ENCODE assay signal across 8 cellular contexts in the genomic region with DNA sequence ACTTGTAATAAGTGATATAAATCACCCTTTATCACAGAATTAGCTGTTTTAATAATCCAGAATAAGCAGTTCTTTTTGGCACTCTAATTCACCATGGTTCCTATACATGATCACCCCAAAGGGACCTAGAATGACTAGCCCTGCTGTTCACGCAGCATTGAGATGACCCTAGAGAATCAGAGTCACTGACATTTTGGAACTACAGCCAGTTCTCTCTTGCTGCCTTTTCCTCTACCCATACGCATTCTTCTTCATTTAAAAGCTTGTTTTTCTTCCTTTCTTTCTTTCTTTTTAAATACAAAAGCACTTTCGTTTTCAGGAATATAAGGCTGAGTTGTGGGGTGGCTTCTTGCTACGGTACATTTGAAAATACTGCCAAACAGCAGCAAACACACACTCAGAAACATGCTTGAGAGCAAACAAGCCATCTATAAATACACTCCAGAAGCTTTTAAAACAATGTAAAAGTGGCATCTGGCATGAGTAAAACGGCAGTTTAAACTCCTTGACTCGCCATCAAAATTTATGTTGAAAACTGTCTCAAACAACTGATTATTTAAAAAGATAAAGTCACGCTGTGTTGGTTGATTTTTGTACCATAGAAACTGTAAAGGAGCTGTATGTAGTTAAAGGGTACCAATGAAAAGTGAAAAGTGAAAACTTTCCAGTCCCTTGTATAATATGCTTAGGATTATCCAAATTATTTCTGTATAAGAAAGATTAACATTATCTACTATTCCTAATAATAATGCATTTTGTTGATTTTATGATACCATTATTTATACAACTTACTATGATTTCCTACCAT.
DNase-seq lines count a peak whose midpoint lies in the region; ATAC-seq and TF ChIP-seq lines count a peak whose summit lies in the region.

No MANE protein-coding gene starts in this region.

- H3K4me3 Mint-ChIP-seq in activated T-helper 2 cell treated with anti-CD3 and anti-CD28 coated beads, Interferon-gamma antibody, Interleukin-2, Interleukin-4, amounts not matched to agents 10 μg/mL and 5 μg/mL and 100 μg/mL, durations not matched to agents 14 hours and 24 hours and 36 hours (ENCODE audit: low read depth) = peak overlapping the region; percentile 2

- WGBS in body of pancreas, 2 donors = 29 to 47% methylated on average over 7 of the region's 7 CpGs

- TF ChIP-seq POLR2A in vagina (IDR thresholded peaks at IDR 0.05) (no peak), body of pancreas (IDR thresholded peaks at IDR 0.05) (no peak)

- TF ChIP-seq CTCF in vagina (IDR thresholded peaks at IDR 0.05) (no peak), body of pancreas (IDR thresholded peaks at IDR 0.05) (no peak)

- H3K9me3 Mint-ChIP-seq in activated T-helper 2 cell treated with anti-CD3 and anti-CD28 coated beads, Interferon-gamma antibody, Interleukin-2, Interleukin-4, amounts not matched to agents 10 μg/mL and 5 μg/mL and 100 μg/mL, durations not matched to agents 14 hours and 24 hours and 36 hours = no peaks in the 10 kb centered on the region

- H3K4me3 ChIP-seq in vagina = peak overlapping the region; percentile 17 to 19
- no peak overlapping the region for H3K4me3 ChIP-seq in body of pancreas

- peak overlapping the region; percentile 78 for H3K27ac ChIP-seq in layer of hippocampus (ENCODE audit: low read depth, low read length)
- no peak overlapping the region for H3K27ac ChIP-seq in vagina
- H3K27ac ChIP-seq in body of pancreas = peak overlapping the region in 1 of 4 donors; percentile 29

- H3K4me1 ChIP-seq in vagina (no peaks in the 10 kb centered on the region), body of pancreas (peaks cover 9% of the 10 kb centered on the region)

- H3K4me1 Mint-ChIP-seq in activated T-helper 2 cell treated with anti-CD3 and anti-CD28 coated beads, Interferon-gamma antibody, Interleukin-2, Interleukin-4, amounts not matched to agents 10 μg/mL and 5 μg/mL and 100 μg/mL, durations not matched to agents 14 hours and 24 hours and 36 hours (ENCODE audit: low read depth) = peaks cover 3% of the 10 kb centered on the region

- H3K27ac Mint-ChIP-seq in activated T-helper 2 cell treated with anti-CD3 and anti-CD28 coated beads, Interferon-gamma antibody, Interleukin-2, Interleukin-4, amounts not matched to agents 10 μg/mL and 5 μg/mL and 100 μg/mL, durations not matched to agents 14 hours and 24 hours and 36 hours = no peak overlapping the region

- no peaks in the 10 kb centered on the region for H3K27me3 ChIP-seq in layer of hippocampus (ENCODE audit: control insufficient read depth, insufficient read depth, low read length)
- H3K27me3 ChIP-seq in vagina = no peaks in the 10 kb centered on the region
- no peaks in the 10 kb centered on the region for H3K27me3 ChIP-seq in body of pancreas

- ATAC-seq in Right ventricle myocardium inferior = peak; percentile 56
- no peak for ATAC-seq in GM19397 (IDR thresholded peaks at IDR 0.05; ENCODE audit: unreplicated experiment)
- no peak for ATAC-seq in body of pancreas

- H3K36me3 ChIP-seq in vagina (no peaks in the 10 kb centered on the region), body of pancreas (replicated peaks in 1 of 2; ENCODE audit: insufficient read depth in 1 of 2, low read depth in 2 of 2) (no peaks in the 10 kb centered on the region)

- H3K27me3 Mint-ChIP-seq in activated T-helper 2 cell treated with anti-CD3 and anti-CD28 coated beads, Interferon-gamma antibody, Interleukin-2, Interleukin-4, amounts not matched to agents 10 μg/mL and 5 μg/mL and 100 μg/mL, durations not matched to agents 14 hours and 24 hours and 36 hours (ENCODE audit: low read depth) = no peaks in the 10 kb centered on the region

- no peaks in the 10 kb centered on the region for H3K36me3 Mint-ChIP-seq in activated T-helper 2 cell treated with anti-CD3 and anti-CD28 coated beads, Interferon-gamma antibody, Interleukin-2, Interleukin-4, amounts not matched to agents 10 μg/mL and 5 μg/mL and 100 μg/mL, durations not matched to agents 14 hours and 24 hours and 36 hours (ENCODE audit: low read depth)

- DNase-seq in Right ventricle myocardium inferior (ENCODE audit: missing footprints) (no peak), cardiac septum (ENCODE audit: low spot score) (no peak), vagina (ENCODE audit: extremely low spot score in 2 of 2) (no peak), body of pancreas (no peak)
- no peak for DNase-seq in activated T-helper 2 cell treated with anti-CD3 and anti-CD28 coated beads, Interferon-gamma antibody, Interleukin-2, Interleukin-4, amounts not matched to agents 10 μg/mL and 5 μg/mL and 100 μg/mL, durations not matched to agents 14 hours and 24 hours and 36 hours (ENCODE audit: low spot score)
- DNase-seq in stimulated activated CD8-positive, alpha-beta memory T cell treated with anti-CD3 and anti-CD28 coated beads, Interleukin-4, amount 100 ng/mL, for 48 hours = no peak

- intact Hi-C loops in Right ventricle myocardium inferior (cut with DNase I) (loop anchor here (5.0 kb wide), 2 partner anchors 42 to 98 kb away; a partner anchor contains a TSS), cardiac septum (cut with DNase I) (loop anchor here (5.0 kb wide), 1 partner anchor 52 kb away; no protein-coding TSS in a partner anchor), vagina (cut with DNase I) (no loop called here), body of pancreas (cut with DNase I) (no loop called here)
- intact Hi-C loops in activated T-helper 2 cell treated with anti-CD3 and anti-CD28 coated beads, Interferon-gamma antibody, Interleukin-2, Interleukin-4, amounts not matched to agents 10 μg/mL and 5 μg/mL and 100 μg/mL, durations not matched to agents 14 hours and 24 hours and 36 hours (cut with micrococcal nuclease) = no loop called here

- H3K9me3 ChIP-seq in vagina (no peaks in the 10 kb centered on the region), body of pancreas (no peaks in the 10 kb centered on the region)

Comparison
In these comparisons a context has a peak if more than half of its experiments do, and no peak if none do; other contexts are left out.
1. H3K4me3 ChIP-seq: peak in vagina (2 of 2); none in body of pancreas (0 of 2).
2. intact Hi-C loops: an anchor here in Right ventricle myocardium inferior (5.0 kb wide) and cardiac septum (5.0 kb wide); none called in activated T-helper 2 cell treated with anti-CD3 and anti-CD28 coated beads, Interferon-gamma antibody, Interleukin-2, Interleukin-4, amounts not matched to agents 10 μg/mL and 5 μg/mL and 100 μg/mL, durations not matched to agents 14 hours and 24 hours and 36 hours, vagina and body of pancreas.